8 cellular contexts compared by ENCODE assay signal in the genomic region with DNA sequence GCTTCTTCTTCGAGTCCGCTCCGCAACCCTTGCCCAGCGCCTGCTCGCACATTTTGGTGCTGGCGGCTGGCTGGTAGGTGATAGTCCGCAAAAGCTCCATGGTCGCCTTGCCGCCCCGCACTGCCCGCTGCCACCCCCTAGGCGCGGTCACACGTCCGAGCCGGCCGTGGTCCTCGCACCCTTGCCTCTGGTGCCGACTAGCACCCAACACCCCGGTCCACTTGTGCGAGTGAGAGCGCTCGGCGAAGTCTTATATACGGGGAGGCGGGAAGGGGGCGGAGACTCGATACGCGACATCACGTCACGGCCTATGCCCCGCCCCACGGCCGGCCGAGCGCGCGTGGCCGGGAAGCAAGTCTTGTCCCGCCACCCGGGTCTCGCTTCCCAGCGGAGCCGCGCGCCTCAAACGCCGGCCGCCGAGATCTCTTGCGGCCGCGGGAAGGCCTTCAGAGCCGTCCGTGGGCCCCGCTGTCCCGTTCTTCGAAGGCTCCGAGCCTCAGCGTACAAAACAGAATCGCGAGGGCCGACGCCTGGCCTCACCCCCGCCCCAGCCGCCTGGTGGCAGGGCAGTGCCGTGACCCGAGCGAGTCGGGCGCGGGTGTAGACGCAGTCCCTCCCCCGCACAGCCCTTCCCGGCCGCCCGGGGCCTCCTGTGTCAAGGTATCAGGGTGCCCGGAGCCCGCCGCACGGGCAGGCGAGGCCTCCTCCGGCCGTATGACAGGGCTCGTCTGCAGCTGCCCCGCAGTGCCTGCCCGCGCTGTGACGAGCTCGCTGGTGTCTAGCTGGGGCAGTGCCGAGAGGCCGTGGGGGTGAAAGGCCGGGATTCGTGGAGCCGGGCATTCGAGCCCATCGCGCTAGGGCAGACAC. TPM values are rescaled to one million over a fixed set of nuclear protein-coding genes. Genes with fewer than 3 reads are reported as not detected.
DNase-seq lines count a peak whose midpoint lies in the region; TF ChIP-seq lines count a peak whose summit lies in the region.

Gene PLK2 (minus strand): TSS at position 227 of the 867 bp plus-strand sequence. CDS start 127 bp downstream, at position 100.

- CTCF ChIA-PET in mammary epithelial cell (lab: Charles Lee; ENCODE audit: low non-redundant PET), result interaction anchor here (0.5 to 2.1 kb wide), 6 partner anchors 572 to 961 kb away, joined by 3 to 14 read pairs (median 4); no protein-coding TSS in a partner anchor

- intact Hi-C loops in mammary epithelial cell (cut with micrococcal nuclease), result loop anchor here (1.0 to 5.0 kb wide), 13 partner anchors 125 to 1558 kb away; no protein-coding TSS in a partner anchor

- peak within 1 kb of the TSS; percentile 85 for H3K27ac ChIP-seq in WERI-Rb-1
- H3K27ac ChIP-seq in mammary epithelial cell (ENCODE audit: insufficient read depth, low read depth, low read length), result peak within 1 kb of the TSS; percentile 96
- peak within 1 kb of the TSS; percentile 97 for H3K27ac ChIP-seq in smooth muscle cell (ENCODE audit: low read depth)

- H3K4me3 Mint-ChIP-seq in HFFc6, result peak within 1 kb of the TSS; percentile 96

- H3K36me3 ChIP-seq in WERI-Rb-1, result peaks cover 6% of the 10 kb centered on the region
- H3K36me3 ChIP-seq in mammary epithelial cell (ENCODE audit: insufficient read depth, low read length), result peaks cover 33% of the 10 kb centered on the region
- H3K36me3 ChIP-seq in smooth muscle cell (ENCODE audit: low read depth), result peaks cover 10% of the 10 kb centered on the region

- BruUV-seq in mammary epithelial cell (replicated peaks; lab: Mats Ljungman, UMichigan), result TSS peak; percentile 14

- H3K9me3 ChIP-seq in WERI-Rb-1 (ENCODE audit: severe bottlenecking) (no peaks in the 10 kb centered on the region), mammary epithelial cell (replicated peaks; ENCODE audit: insufficient read depth, low read length) (no peaks in the 10 kb centered on the region), smooth muscle cell (replicated peaks; ENCODE audit: low read depth) (no peaks in the 10 kb centered on the region)

- H3K4me2 ChIP-seq in mammary epithelial cell (ENCODE audit: insufficient read depth, low read depth, low read length) (peak within 1 kb of the TSS; percentile 98), smooth muscle cell (peak within 1 kb of the TSS; percentile 86)

- no peaks in the 10 kb centered on the region for H3K9me3 Mint-ChIP-seq in HFFc6

- peak; percentile 42 for TF ChIP-seq CTCF in GM12875 (IDR thresholded peaks at IDR 0.05; ENCODE audit: borderline replicate concordance, insufficient read depth, low read depth, low read length)
- TF ChIP-seq CTCF in HFFc6 (IDR thresholded peaks at IDR 0.05), result no peak; the same call in 1 of the 2 replicates
- peak; percentile 66 for TF ChIP-seq CTCF in WERI-Rb-1 (IDR thresholded peaks at IDR 0.05; ENCODE audit: low read depth, low read length)
- peak; percentile 19 to 58 for TF ChIP-seq CTCF in mammary epithelial cell (conservative IDR thresholded peaks at IDR 0.05 in 1 of 2, IDR thresholded peaks at IDR 0.05 in 1 of 2; ENCODE audit: extremely low read depth in 1 of 2, insufficient read depth in 1 of 2, low read depth in 1 of 2, low read length in 2 of 2)
- peak; percentile 53 for TF ChIP-seq CTCF in smooth muscle cell (IDR thresholded peaks at IDR 0.05; ENCODE audit: borderline replicate concordance, insufficient read depth, poor library complexity, severe bottlenecking)

- dilution Hi-C loops in mammary epithelial cell (cut with HindIII; ENCODE audit: low sequenced_read_pairs), result loop anchor here (5.0 to 25.0 kb wide), 4 partner anchors 273 to 963 kb away; no protein-coding TSS in a partner anchor

- H3K79me2 ChIP-seq in mammary epithelial cell (ENCODE audit: insufficient read depth, low read length), result peaks cover 49% of the 10 kb centered on the region
- H3K79me2 ChIP-seq in smooth muscle cell (ENCODE audit: low read depth), result peaks cover 48% of the 10 kb centered on the region

- WGBS in mammary epithelial cell (ENCODE audit: low coverage, missing lambda C conversion rate), result 2% methylated on average over 26 of the region's 99 CpGs
- under 1% methylated on average over 92 of the region's 99 CpGs for WGBS in smooth muscle cell (ENCODE audit: low lambda C conversion rate)

- H4K20me1 ChIP-seq in mammary epithelial cell (ENCODE audit: insufficient read depth, low read length) (peaks cover 8% of the 10 kb centered on the region), smooth muscle cell (ENCODE audit: low read depth) (peaks cover 48% of the 10 kb centered on the region)

- peaks cover 24% of the 10 kb centered on the region for H3F3A ChIP-seq in smooth muscle cell (ENCODE audit: low read depth)

- peaks cover 32% of the 10 kb centered on the region for H3K4me1 ChIP-seq in mammary epithelial cell (ENCODE audit: insufficient read depth, low read length)
- peaks cover 13% of the 10 kb centered on the region for H3K4me1 ChIP-seq in smooth muscle cell (ENCODE audit: low read depth)

- H3K4me1 Mint-ChIP-seq in HFFc6 (ENCODE audit: low read depth), result peaks cover 53% of the 10 kb centered on the region

- DNase-seq in HFFc6 (peak; percentile 90), NCI-H1048 (lab: John Stamatoyannopoulos, UW) (peak; percentile 68), WERI-Rb-1 (peak; percentile 88), mammary epithelial cell (peak; percentile 92), iPS-NIHi7 (ENCODE audit: extremely low spot score) (peak; percentile 74), smooth muscle cell (lab: John Stamatoyannopoulos, UW; ENCODE audit: unreplicated experiment) (peak; percentile 93), NCI-H128 (lab: John Stamatoyannopoulos, UW; ENCODE audit: unreplicated experiment) (no peak)

- H3K27ac Mint-ChIP-seq in HFFc6, result peak within 1 kb of the TSS; percentile 86

- H3K36me3 Mint-ChIP-seq in HFFc6 (ENCODE audit: low read depth), result peaks cover 40% of the 10 kb centered on the region

- H3K27me3 ChIP-seq in WERI-Rb-1 (ENCODE audit: insufficient read depth, low read depth, severe bottlenecking), result no peaks in the 10 kb centered on the region
- H3K27me3 ChIP-seq in mammary epithelial cell (ENCODE audit: insufficient read depth, low read length), result no peaks in the 10 kb centered on the region
- H3K27me3 ChIP-seq in smooth muscle cell (ENCODE audit: low read depth), result no peaks in the 10 kb centered on the region

- H2AFZ ChIP-seq in mammary epithelial cell (ENCODE audit: low read depth, low read length) (peak within 1 kb of the TSS; percentile 81), smooth muscle cell (ENCODE audit: low read depth) (peak within 1 kb of the TSS; percentile 82)

- H3K4me3 ChIP-seq in GM12875 (ENCODE audit: low read depth, low read length) (peak within 1 kb of the TSS; percentile 45), WERI-Rb-1 (ENCODE audit: low read depth, low read length) (peak within 1 kb of the TSS; percentile 86), mammary epithelial cell (replicated peaks in 1 of 3; ENCODE audit: insufficient read depth in 1 of 3, low read depth in 2 of 3, low read length in 3 of 3) (peak within 1 kb of the TSS; percentile 94 to 99 (median 98)), smooth muscle cell (peak within 1 kb of the TSS; percentile 90)

- H3K9ac ChIP-seq in mammary epithelial cell (ENCODE audit: insufficient read depth, low read length) (peak within 1 kb of the TSS; percentile 99), smooth muscle cell (ENCODE audit: low read depth) (peak within 1 kb of the TSS; percentile 96)

- in situ Hi-C loops in mammary epithelial cell (cut with MboI; ENCODE audit: low sequenced_read_pairs in 2 of 2), result loop anchor here (5.0 to 10.0 kb wide), 5 partner anchors 275 to 1165 kb away; no protein-coding TSS in a partner anchor

- H3K27me3 Mint-ChIP-seq in HFFc6 (ENCODE audit: insufficient read depth), result peaks cover 6% of the 10 kb centered on the region; the same call in 1 of the 2 replicates

RNA-seq across cellular contexts. Expression of gene PLK2, which starts in this region (rescaled TPM):
- 10 to 100 TPM; 50.4 to 80.1 (median 71.3) TPM for total RNA-seq in HFFc6 (2021; fragmentation: NEBNext Ultra II Directional; extraction: Animal tissue kit (Norgen Biotek cat#: 25700))
- 100 to 1,000 TPM; 336 to 534 TPM for total RNA-seq in mammary epithelial cell
- 73.2 TPM for polyA plus RNA-seq in mammary epithelial cell
- 301 TPM for polyA minus RNA-seq in mammary epithelial cell
- total RNA-seq in smooth muscle cell, result 425 and 435 TPM in 2 replicates
- polyA plus RNA-seq in smooth muscle cell, result 175 and 245 TPM in 2 replicates

Comparison
In these comparisons a context has a peak if more than half of its experiments do, and no peak if none do; other contexts are left out.
1. H3K4me3 ChIP-seq: peak in every context shown above with its lines; median percentile 98 in mammary epithelial cell; 90 in smooth muscle cell; 86 in WERI-Rb-1; 45 in GM12875.